In the genomic region with DNA sequence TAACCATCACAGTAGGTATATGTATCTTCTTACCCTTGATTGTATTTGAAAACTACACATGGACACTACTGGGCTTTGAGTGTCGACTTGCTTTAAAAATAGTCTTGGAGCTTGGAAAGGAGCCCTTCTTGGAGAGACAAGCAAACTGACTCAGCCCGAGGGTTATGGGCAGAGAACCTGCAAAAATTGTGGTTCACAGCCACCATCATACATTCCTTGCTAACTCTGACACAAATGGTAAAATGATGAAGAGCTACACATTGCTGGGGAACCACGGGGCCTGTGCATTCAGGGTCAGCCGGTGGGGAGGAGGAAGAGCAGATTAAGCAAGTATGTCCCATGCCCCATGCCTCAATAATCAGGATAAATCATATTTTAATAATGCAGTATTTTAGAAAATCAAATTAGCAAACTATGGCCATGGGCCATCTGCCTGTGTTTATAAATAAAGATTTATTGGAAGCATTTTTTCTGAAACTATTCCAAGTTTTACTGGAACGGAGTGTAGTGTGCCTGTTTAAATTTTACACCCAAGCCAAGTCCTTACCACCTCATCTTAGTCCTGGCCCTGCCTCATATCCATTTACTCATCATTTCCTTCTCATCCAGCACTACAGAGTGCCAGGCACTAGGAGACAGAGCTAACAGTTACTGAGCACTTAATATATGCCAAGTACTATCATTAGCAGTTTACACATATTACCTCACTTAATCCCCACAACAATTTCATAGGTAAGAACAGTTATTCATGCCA, we compare ENCODE assay signal across 1 cellular context.
TF ChIP-seq lines count a peak whose summit lies in the region.

No MANE protein-coding gene starts in this region.

TF ChIP-seq in IMR-90, 13 proteins besides CTCF, POLR2A, EP300 and RAD21 (continued from another document):
- TF ChIP-seq ELK1 (IDR thresholded peaks at IDR 0.05; ENCODE audit: borderline replicate concordance, low read depth, low read length) (no peak), MXI1 (IDR thresholded peaks at IDR 0.05; ENCODE audit: borderline replicate concordance, low read depth, low read length) (no peak), FOS (IDR thresholded peaks at IDR 0.05; ENCODE audit: low read depth, low read length) (no peak), USF2 (IDR thresholded peaks at IDR 0.05; ENCODE audit: low read depth, low read length) (0 out of 2 replicates have a peak, but pooled peaks have one; percentile 24), RFX5 (IDR thresholded peaks at IDR 0.05; ENCODE audit: low read depth, low read length) (no peak), MAFK (IDR thresholded peaks at IDR 0.05; ENCODE audit: low read depth, low read length) (no peak), NFE2L2 (IDR thresholded peaks at IDR 0.05; ENCODE audit: low read depth, low read length) (no peak; the same call in 1 of the 2 replicates), MAZ (IDR thresholded peaks at IDR 0.05; ENCODE audit: borderline replicate concordance, low read depth, low read length) (peak; percentile 47; the same call in 1 of the 2 replicates), CEBPB (IDR thresholded peaks at IDR 0.05; ENCODE audit: low read depth, low read length) (peak; percentile 20; the same call in 1 of the 2 replicates), BHLHE40 (IDR thresholded peaks at IDR 0.05; ENCODE audit: low read depth, low read length) (no peak), RCOR1 (IDR thresholded peaks at IDR 0.05; ENCODE audit: insufficient replicate concordance, low read length) (peak; percentile 67), CHD1 (IDR thresholded peaks at IDR 0.05; ENCODE audit: low read depth, low read length) (no peak)
